In the genomic region with DNA sequence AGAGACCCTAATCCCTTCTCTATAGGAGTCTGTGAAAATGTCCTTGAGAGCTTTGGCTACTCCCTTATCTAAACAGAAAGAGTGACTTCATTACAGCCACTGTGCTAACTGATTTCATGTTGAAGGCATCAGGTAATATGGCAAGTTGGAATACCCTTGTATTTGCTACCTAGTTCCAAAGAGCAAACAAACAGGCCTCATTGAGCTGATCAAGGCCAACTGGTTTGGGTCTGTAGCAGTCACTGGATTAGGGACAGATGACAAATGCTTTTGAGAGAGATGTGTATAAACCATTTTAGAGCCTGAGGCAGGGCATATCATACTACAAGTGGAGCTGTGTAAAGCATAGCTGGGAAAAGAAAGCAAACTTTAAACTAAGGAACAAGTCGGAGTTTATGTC, we compare ENCODE assay signal across 13 cellular contexts.
"Had no signal": no experiment of that assay in that cellular context is flagged by ENCODE, and none has a peak within 500 bp of the region (broad histone marks: within the 10 kb centered on the region; RNA-seq: fewer than 3 reads in every experiment).

No MANE protein-coding gene starts in this region.

- H3K4me1 ChIP-seq: left lung, sigmoid colon, spleen, upper lobe of right lung had no signal

- ATAC-seq: activated CD4-positive, alpha-beta T cell treated with anti-CD3 and anti-CD28 coated beads for 36 hours; effector memory CD8-positive, alpha-beta T cell; left lung; T-helper 17 cell; upper lobe of right lung had no signal

- H3K27ac ChIP-seq: left lung, sigmoid colon, spleen, upper lobe of right lung had no signal

- H3K36me3 ChIP-seq: left lung, sigmoid colon, spleen, upper lobe of right lung had no signal

- H3K4me3 ChIP-seq: left lung, sigmoid colon, spleen, upper lobe of right lung had no signal

- H3K27me3 ChIP-seq: left lung, sigmoid colon, spleen, upper lobe of right lung had no signal

- H3K9me3 ChIP-seq: upper lobe of right lung had no signal

- DNase-seq: activated CD4-positive, alpha-beta T cell treated with anti-CD3 and anti-CD28 coated beads for 36 hours; activated CD4-positive, alpha-beta T cell treated with anti-CD3 and anti-CD28 coated beads, Interleukin-2, amount 50 U/mL, for 48 hours; activated gamma-delta T cell; caudate nucleus; effector memory CD8-positive, alpha-beta T cell; foreskin fibroblast; left lung; naive B cell; sigmoid colon; spleen; stimulated activated naive CD4-positive, alpha-beta T cell; T-helper 17 cell; upper lobe of right lung had no signal
